Comparison of ENCODE assay signal across 8 cellular contexts in the genomic region with DNA sequence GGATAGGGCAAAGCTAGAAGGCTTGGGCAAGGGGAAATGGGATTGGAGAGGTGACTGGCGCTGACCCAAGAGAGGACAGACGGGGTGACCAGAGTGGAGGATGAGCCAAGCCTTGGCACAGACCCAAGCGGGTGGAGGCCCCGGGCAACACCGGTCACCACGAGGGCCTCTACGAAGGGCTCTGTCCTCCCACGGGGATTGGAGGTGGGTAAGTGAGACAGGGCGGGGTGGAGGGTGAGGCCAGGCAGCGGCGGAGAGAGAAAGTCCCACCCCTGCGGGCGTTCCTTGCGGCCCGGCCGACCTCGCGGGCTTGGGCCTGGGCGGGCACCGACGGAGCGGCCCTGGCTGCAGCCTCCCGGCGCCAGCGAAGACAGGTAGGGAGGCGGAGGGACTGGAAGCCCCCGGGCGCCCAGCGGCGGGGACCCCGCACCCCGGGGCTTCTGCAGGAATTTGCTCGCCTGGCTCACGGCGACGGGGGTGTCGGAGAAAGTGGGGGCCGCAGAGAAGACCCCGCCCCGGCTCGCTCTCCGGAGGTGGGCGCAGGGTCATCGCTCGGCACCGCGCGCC. TPM values are rescaled to one million over a fixed set of nuclear protein-coding genes. Genes with fewer than 3 reads are reported as not detected.
DNase-seq lines count a peak whose midpoint lies in the region; ATAC-seq and TF ChIP-seq lines count a peak whose summit lies in the region.

A gene with protein sequence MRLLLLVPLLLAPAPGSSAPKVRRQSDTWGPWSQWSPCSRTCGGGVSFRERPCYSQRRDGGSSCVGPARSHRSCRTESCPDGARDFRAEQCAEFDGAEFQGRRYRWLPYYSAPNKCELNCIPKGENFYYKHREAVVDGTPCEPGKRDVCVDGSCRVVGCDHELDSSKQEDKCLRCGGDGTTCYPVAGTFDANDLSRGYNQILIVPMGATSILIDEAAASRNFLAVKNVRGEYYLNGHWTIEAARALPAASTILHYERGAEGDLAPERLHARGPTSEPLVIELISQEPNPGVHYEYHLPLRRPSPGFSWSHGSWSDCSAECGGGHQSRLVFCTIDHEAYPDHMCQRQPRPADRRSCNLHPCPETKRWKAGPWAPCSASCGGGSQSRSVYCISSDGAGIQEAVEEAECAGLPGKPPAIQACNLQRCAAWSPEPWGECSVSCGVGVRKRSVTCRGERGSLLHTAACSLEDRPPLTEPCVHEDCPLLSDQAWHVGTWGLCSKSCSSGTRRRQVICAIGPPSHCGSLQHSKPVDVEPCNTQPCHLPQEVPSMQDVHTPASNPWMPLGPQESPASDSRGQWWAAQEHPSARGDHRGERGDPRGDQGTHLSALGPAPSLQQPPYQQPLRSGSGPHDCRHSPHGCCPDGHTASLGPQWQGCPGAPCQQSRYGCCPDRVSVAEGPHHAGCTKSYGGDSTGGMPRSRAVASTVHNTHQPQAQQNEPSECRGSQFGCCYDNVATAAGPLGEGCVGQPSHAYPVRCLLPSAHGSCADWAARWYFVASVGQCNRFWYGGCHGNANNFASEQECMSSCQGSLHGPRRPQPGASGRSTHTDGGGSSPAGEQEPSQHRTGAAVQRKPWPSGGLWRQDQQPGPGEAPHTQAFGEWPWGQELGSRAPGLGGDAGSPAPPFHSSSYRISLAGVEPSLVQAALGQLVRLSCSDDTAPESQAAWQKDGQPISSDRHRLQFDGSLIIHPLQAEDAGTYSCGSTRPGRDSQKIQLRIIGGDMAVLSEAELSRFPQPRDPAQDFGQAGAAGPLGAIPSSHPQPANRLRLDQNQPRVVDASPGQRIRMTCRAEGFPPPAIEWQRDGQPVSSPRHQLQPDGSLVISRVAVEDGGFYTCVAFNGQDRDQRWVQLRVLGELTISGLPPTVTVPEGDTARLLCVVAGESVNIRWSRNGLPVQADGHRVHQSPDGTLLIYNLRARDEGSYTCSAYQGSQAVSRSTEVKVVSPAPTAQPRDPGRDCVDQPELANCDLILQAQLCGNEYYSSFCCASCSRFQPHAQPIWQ (plus strand): TSS at position 288 of the 567 bp plus-strand sequence. CDS start 2,273 bp downstream, outside the sequence.

- peak within 1 kb of the TSS; percentile 28 for H3K4me3 ChIP-seq in fibroblast of the aortic adventitia (ENCODE audit: low read depth, low read length)

- peak within 1 kb of the TSS; percentile 82 for H3K27ac Mint-ChIP-seq in osteocyte (ENCODE audit: unreplicated experiment)

- no peak for ATAC-seq in GM18502 (IDR thresholded peaks at IDR 0.05; ENCODE audit: poor library complexity, unreplicated experiment)

- H3K9me3 Mint-ChIP-seq in osteocyte (ENCODE audit: unreplicated experiment): no peaks in the 10 kb centered on the region

- peaks cover 78% of the 10 kb centered on the region for H3K4me1 Mint-ChIP-seq in osteocyte (ENCODE audit: unreplicated experiment)

- H3K36me3 Mint-ChIP-seq in osteocyte (ENCODE audit: unreplicated experiment): no peaks in the 10 kb centered on the region

- TF ChIP-seq CTCF in fibroblast of the aortic adventitia (IDR thresholded peaks at IDR 0.05; ENCODE audit: insufficient read depth, low read length) (no peak), osteocyte (IDR thresholded peaks at IDR 0.05) (no peak)

- DNase-seq in activated CD8-positive, alpha-beta memory T cell treated with anti-CD3 and anti-CD28 coated beads, Interleukin-2, amount 50 U/mL, for 48 hours: peak; percentile 55
- no peak for DNase-seq in activated CD8-positive, alpha-beta memory T cell treated with anti-CD3 and anti-CD28 coated beads for 24 hours
- DNase-seq in SW480 (ENCODE audit: low spot score) (peak; percentile 68), fibroblast of the aortic adventitia (ENCODE audit: low read depth) (no peak), osteocyte (ENCODE audit: extremely low spot score, unreplicated experiment) (peak; percentile 85), HPDE6-E6E7 (ENCODE audit: extremely low spot score) (no peak)
- DNase-seq in stimulated activated CD4-positive, alpha-beta T cell treated with anti-CD3 and anti-CD28 coated beads, Interleukin-4, amount 100 ng/mL, for 24 hours: no peak

- H3K4me3 Mint-ChIP-seq in osteocyte (ENCODE audit: unreplicated experiment): peak within 1 kb of the TSS; percentile 73

- H3K27me3 Mint-ChIP-seq in osteocyte (ENCODE audit: unreplicated experiment): peaks cover 8% of the 10 kb centered on the region

RNA-seq across cellular contexts. Expression of the gene that starts here (rescaled TPM):
- 3.0 TPM in 2 replicates for total RNA-seq in fibroblast of the aortic adventitia (ENCODE audit: low replicate concordance)
- 44.3 and 48.7 TPM in 2 replicates for total RNA-seq in osteocyte

Comparison
In these comparisons a context has a peak if more than half of its experiments do, and no peak if none do; other contexts are left out.
1. RNA of the gene that starts here (total RNA-seq): 44.3 to 48.7 TPM in osteocyte; 3.0 TPM in fibroblast of the aortic adventitia; every median in the first group is over 10 times any median in the second.
2. DNase-seq: peak in activated CD8-positive, alpha-beta memory T cell treated with anti-CD3 and anti-CD28 coated beads, Interleukin-2, amount 50 U/mL, for 48 hours (single experiment), SW480 (single experiment) and osteocyte (single experiment); none in activated CD8-positive, alpha-beta memory T cell treated with anti-CD3 and anti-CD28 coated beads for 24 hours (single experiment), fibroblast of the aortic adventitia (single experiment), stimulated activated CD4-positive, alpha-beta T cell treated with anti-CD3 and anti-CD28 coated beads, Interleukin-4, amount 100 ng/mL, for 24 hours (single experiment) and HPDE6-E6E7 (single experiment).